ENCODE assay signal across 1 cellular context in the genomic region with DNA sequence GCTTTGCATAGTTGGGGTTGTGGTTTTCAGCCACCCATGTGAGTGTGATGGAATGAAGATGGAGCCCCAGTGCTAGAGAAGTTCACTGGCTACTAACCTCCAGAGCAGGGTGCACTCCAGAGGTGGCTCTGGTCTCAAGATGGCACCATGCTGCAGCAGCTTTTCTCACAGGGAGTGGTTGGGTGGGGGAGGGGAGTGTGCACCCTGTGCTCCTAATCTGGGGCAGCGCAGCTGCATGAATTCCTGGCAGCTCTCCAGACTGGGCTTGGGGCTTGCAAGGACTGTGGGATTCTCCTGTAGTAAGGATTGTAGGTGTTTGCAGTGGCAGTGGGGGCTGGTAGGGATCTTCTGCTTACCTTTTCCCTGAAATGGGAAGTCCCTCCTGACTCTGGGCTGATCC.
TF ChIP-seq lines count a peak whose summit lies in the region.

No MANE protein-coding gene starts in this region.

TF ChIP-seq in H1, 55 proteins besides CTCF, POLR2A, EP300 and RAD21:
- TF ChIP-seq SIX5 (IDR thresholded peaks at IDR 0.05; ENCODE audit: low read depth, low read length) (no peak), KDM1A (IDR thresholded peaks at IDR 0.05; ENCODE audit: borderline replicate concordance, low read length) (no peak), SRF (IDR thresholded peaks at IDR 0.05; ENCODE audit: low read depth, low read length) (no peak)
